Comparison of ENCODE assay signal across 8 cellular contexts in the genomic region with DNA sequence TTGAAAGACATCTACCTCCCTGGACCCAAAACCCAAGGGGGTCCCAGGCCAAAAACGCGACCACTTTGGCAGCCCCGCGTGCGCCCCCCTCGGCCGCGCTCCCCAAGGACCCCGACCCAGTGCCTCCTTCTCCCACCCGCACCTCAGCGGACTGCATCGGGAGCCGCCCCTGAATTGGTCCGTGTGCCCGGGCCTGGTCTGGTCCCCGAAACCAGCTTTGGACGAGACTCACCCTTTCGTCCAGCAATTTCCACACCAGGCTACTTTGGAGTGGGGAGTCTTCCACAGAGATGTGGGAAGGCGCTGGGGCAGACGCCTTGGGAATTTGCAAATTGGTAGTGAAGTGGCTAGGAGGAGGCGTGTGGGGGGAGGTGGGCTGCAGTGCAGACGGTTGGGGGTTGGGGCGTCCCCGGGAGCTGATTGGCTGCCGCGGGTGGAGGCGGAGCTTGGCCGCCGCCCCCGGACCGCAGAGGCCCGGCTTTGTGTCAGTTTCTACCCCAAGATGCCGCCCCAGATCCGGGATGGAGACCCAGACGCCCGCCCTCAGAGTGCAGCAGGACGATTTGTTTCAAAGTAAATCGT. TPM values are rescaled to one million over a fixed set of nuclear protein-coding genes. Genes with fewer than 3 reads are reported as not detected.
DNase-seq lines count a peak whose midpoint lies in the region; ATAC-seq and TF ChIP-seq lines count a peak whose summit lies in the region.

No MANE protein-coding gene starts in this region.

- 7 to 12% methylated on average over 38 of the region's 38 CpGs for WGBS in aorta, 2 donors

- no peak overlapping the region for H3K27ac ChIP-seq in aorta (ENCODE audit: low read depth in 1 of 2, low read length in 2 of 2)

- TF ChIP-seq CTCF in BE2C (IDR thresholded peaks at IDR 0.05; ENCODE audit: low read depth, low read length) (no peak), WI38 (IDR thresholded peaks at IDR 0.05; ENCODE audit: low read depth, low read length) (no peak), fibroblast of pulmonary artery (IDR thresholded peaks at IDR 0.05; ENCODE audit: low read length, missing control alignments) (no peak), nephron (IDR thresholded peaks at IDR 0.05; ENCODE audit: unreplicated experiment in 3 of 3) (no peak)

- no peaks in the 10 kb centered on the region for H3K27me3 Mint-ChIP-seq in nephron (ENCODE audit: low read depth)

- DNase-seq in BE2C (peak; percentile 85), GM19238 (ENCODE audit: insufficient read length, low spot score) (peak; percentile 70), fibroblast of pulmonary artery (ENCODE audit: low read depth) (peak; percentile 77), aorta (peak; percentile 46 to 87), activated gamma-delta T cell (lab: John Stamatoyannopoulos, UW) (no peak)

- peaks cover 10% of the 10 kb centered on the region for H3K4me1 ChIP-seq in BE2C
- H3K4me1 ChIP-seq in aorta (ENCODE audit: control insufficient read depth in 1 of 2, insufficient read depth in 2 of 2, low read length in 2 of 2): peaks cover 0 to 10% of the 10 kb centered on the region in 2 donors

- H3K27me3 ChIP-seq in BE2C (no peaks in the 10 kb centered on the region), aorta (ENCODE audit: control insufficient read depth in 1 of 2, insufficient read depth in 2 of 2, low read length in 1 of 2) (no peaks in the 10 kb centered on the region)

- H3K36me3 Mint-ChIP-seq in nephron (ENCODE audit: low read depth): peaks cover 27% of the 10 kb centered on the region

- H3K27ac Mint-ChIP-seq in nephron: peak overlapping the region; percentile 72 to 88 (median 86)

- H3K36me3 ChIP-seq in BE2C: peaks cover 4% of the 10 kb centered on the region; the same call in 1 of the 2 replicates
- no peaks in the 10 kb centered on the region for H3K36me3 ChIP-seq in aorta (ENCODE audit: control insufficient read depth in 1 of 2, insufficient read depth in 2 of 2, low read length in 1 of 2)

- H3K9me3 Mint-ChIP-seq in nephron: peaks cover 16% of the 10 kb centered on the region

- H3K4me1 Mint-ChIP-seq in nephron: peaks cover 43% of the 10 kb centered on the region

- ATAC-seq in HG03108 (IDR thresholded peaks at IDR 0.05; ENCODE audit: unreplicated experiment): peak; percentile 85
- ATAC-seq in aorta (ENCODE audit: low FRiP score): peak; percentile 75

- intact Hi-C loops in aorta (cut with DNase I): no loop called here

- no peaks in the 10 kb centered on the region for H3K9me3 ChIP-seq in BE2C
- H3K9me3 ChIP-seq in aorta (ENCODE audit: control insufficient read depth, low read length): no peaks in the 10 kb centered on the region

- H3K4me3 ChIP-seq in BE2C (ENCODE audit: low read depth, low read length): peak overlapping the region; percentile 72
- H3K4me3 ChIP-seq in WI38 (ENCODE audit: low read depth, low read length): peak overlapping the region; percentile 69
- peak overlapping the region; percentile 78 for H3K4me3 ChIP-seq in fibroblast of pulmonary artery (replicated peaks; ENCODE audit: low read depth, low read length)
- H3K4me3 ChIP-seq in aorta (ENCODE audit: low read length in 2 of 2): peak overlapping the region in 1 of 2 donors; percentile 24

- peak overlapping the region; percentile 92 to 96 (median 94) for H3K4me3 Mint-ChIP-seq in nephron

RNA-seq across cellular contexts. Expression of gene TCAF1, which starts 16.9 kb away (rescaled TPM):
- polyA plus RNA-seq in BE2C (2012; ENCODE audit: insufficient read depth, insufficient read length, low read depth): 107 TPM
- 10 to 100 TPM; 42.1 to 58.6 TPM for total RNA-seq in aorta
- 10 to 100 TPM in 1 of 2 donors, 1 to 10 TPM in 1; 7.5 to 14.5 TPM for polyA plus RNA-seq in aorta

RNA-seq across cellular contexts. Expression of gene OR2F2, which starts 50.0 kb away (rescaled TPM):
- polyA plus RNA-seq in BE2C (2012; ENCODE audit: insufficient read depth, insufficient read length, low read depth): not detected
- total RNA-seq in aorta: not detected
- polyA plus RNA-seq in aorta: not detected
